In the genomic region with DNA sequence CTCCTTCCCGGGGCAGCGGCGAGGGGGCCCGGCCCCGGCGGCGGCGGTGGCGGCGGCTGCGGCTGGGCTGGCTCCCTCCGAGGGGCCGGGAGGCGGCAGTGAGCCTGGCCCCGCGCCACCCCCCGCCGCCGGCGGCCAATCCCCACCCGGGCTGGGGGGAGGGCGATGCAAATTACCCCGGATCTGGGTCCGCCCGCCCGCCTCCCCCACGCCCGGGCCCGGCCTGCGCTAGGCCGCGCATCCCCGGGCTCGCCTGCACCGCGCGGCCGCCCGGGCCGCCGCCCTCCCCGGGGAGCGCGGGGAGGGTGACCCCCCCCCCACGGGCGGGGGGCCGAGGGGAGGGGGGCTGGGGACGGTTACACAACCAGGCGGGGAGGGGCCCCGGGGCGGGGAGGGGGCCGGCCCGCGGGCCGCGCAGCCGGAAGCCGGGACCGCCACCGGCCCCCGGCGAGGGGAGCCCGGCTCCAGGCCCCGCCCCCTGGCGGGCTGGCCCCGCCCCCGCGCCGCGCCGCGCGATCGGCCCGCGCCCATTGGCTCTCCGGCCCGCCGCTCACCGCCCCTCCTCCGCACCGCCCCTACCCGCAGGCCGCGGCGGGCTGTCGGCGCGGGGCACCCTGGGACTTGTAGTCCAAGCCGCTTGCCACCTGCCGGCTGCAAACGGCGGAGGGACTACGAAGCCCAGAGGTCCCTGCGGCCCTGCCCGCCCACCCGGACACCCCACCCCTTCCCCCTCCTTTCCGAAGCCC, we compare ENCODE assay signal across 8 cellular contexts. TPM values are rescaled to one million over a fixed set of nuclear protein-coding genes. Genes with fewer than 3 reads are reported as not detected.
DNase-seq lines count a peak whose midpoint lies in the region; ATAC-seq and TF ChIP-seq lines count a peak whose summit lies in the region.

No MANE protein-coding gene starts in this region.

- H3K27me3 Mint-ChIP-seq in activated naive CD8-positive, alpha-beta T cell, result no peaks in the 10 kb centered on the region
- H3K27me3 Mint-ChIP-seq in type B pancreatic cell, result peaks cover 18% of the 10 kb centered on the region

- peak overlapping the region; percentile 84; the same call in 1 of the 2 replicates for H3K4me3 ChIP-seq in GM12864 (ENCODE audit: low read depth, low read length)

- TF ChIP-seq CTCF in GM12864 (IDR thresholded peaks at IDR 0.05; ENCODE audit: low read depth, low read length, missing control alignments) (no peak), type B pancreatic cell (conservative IDR thresholded peaks at IDR 0.05) (no peak)

- intact Hi-C loops in posterior cingulate gyrus (cut with DNase I), result loop anchor here (5.0 kb wide), 2 partner anchors 57 to 73 kb away; partner anchors contain the start of gene MAP2K2

- H3K4me3 Mint-ChIP-seq in activated naive CD8-positive, alpha-beta T cell, result peak overlapping the region; percentile 44
- peak overlapping the region; percentile 64 for H3K4me3 Mint-ChIP-seq in type B pancreatic cell

- no peak overlapping the region for H3K27ac Mint-ChIP-seq in activated naive CD8-positive, alpha-beta T cell
- no peak overlapping the region for H3K27ac Mint-ChIP-seq in type B pancreatic cell

- no peaks in the 10 kb centered on the region for H3K9me3 Mint-ChIP-seq in activated naive CD8-positive, alpha-beta T cell (ENCODE audit: low read depth)
- no peaks in the 10 kb centered on the region for H3K9me3 Mint-ChIP-seq in type B pancreatic cell

- no peaks in the 10 kb centered on the region for H3K36me3 Mint-ChIP-seq in activated naive CD8-positive, alpha-beta T cell
- no peaks in the 10 kb centered on the region for H3K36me3 Mint-ChIP-seq in type B pancreatic cell

- peaks cover 27% of the 10 kb centered on the region for H3K4me1 Mint-ChIP-seq in activated naive CD8-positive, alpha-beta T cell (ENCODE audit: low read depth)
- peaks cover 9% of the 10 kb centered on the region for H3K4me1 Mint-ChIP-seq in type B pancreatic cell (ENCODE audit: unreplicated experiment)

- ATAC-seq in HG02623 (IDR thresholded peaks at IDR 0.05; ENCODE audit: unreplicated experiment), result peak; percentile 71

- peak; percentile 91 for DNase-seq in GM12864 (ENCODE audit: low read depth)
- peak; percentile 96 for DNase-seq in NCI-H1105 (lab: John Stamatoyannopoulos, UW)
- DNase-seq in SKM-1 (lab: John Stamatoyannopoulos, UW; ENCODE audit: unreplicated experiment), result peak; percentile 87
- peak; percentile 99 for DNase-seq in glomerular visceral epithelial cell (ENCODE audit: extremely low spot score)
- peak; percentile 91 to 100 (median 98) for DNase-seq in posterior cingulate gyrus
- DNase-seq in type B pancreatic cell (ENCODE audit: extremely low spot score, unreplicated experiment), result peak; percentile 99

RNA-seq across cellular contexts. Expression of gene ZBTB7A, which starts 1.1 kb away (rescaled TPM):
- total RNA-seq in type B pancreatic cell (ENCODE audit: low replicate concordance), result 21.0 and 31.0 TPM in 2 replicates

RNA-seq across cellular contexts. Expression of gene PIAS4, which starts 58.1 kb away (rescaled TPM):
- 39.8 and 42.3 TPM in 2 replicates for total RNA-seq in type B pancreatic cell (ENCODE audit: low replicate concordance)

RNA-seq across cellular contexts. Expression of gene MAP2K2, which starts 58.3 kb away (rescaled TPM):
- total RNA-seq in type B pancreatic cell (ENCODE audit: low replicate concordance), result 144 TPM in 2 replicates

Comparison
In these comparisons a context has a peak if more than half of its experiments do, and no peak if none do; other contexts are left out.
1. Peak in every context shown above with its lines: DNase-seq, ATAC-seq and H3K4me3 ChIP-seq.